In genomic region chr3:5012398-5012797, GRCh38 we compare ENCODE assay signal across 12 cellular contexts. TPM values are rescaled to one million over a fixed set of nuclear protein-coding genes. Genes with fewer than 3 reads are reported as not detected.
DNase-seq lines count a peak whose midpoint lies in the region; ATAC-seq lines count a peak whose summit lies in the region.
"Had no signal": no experiment of that assay in that cellular context is flagged by ENCODE, and none has a peak within 500 bp of the region (broad histone marks: within the 10 kb centered on the region; RNA-seq: fewer than 3 reads in every experiment).

No MANE protein-coding gene starts in this region.

- no peak for ATAC-seq in activated naive CD4-positive, alpha-beta T cell treated with anti-CD3 and anti-CD28 coated beads, Interleukin-2, amount 50 U/mL, for 72 hours
- ATAC-seq in stimulated activated naive CD8-positive, alpha-beta T cell treated with anti-CD3 and anti-CD28 coated beads, Interleukin-15, amount 100 ng/mL, for 72 hours = no peak
- no peak for ATAC-seq in GM21526 (IDR thresholded peaks at IDR 0.05; ENCODE audit: low FRiP score, unreplicated experiment)

- H3K27ac ChIP-seq in caudate nucleus (ENCODE audit: low read depth, low read length) = no peak overlapping the region

- DNase-seq in activated naive CD4-positive, alpha-beta T cell treated with anti-CD3 and anti-CD28 coated beads, Interleukin-2, amount 10 ng/mL, durations not matched to agents 7 days and 5 days = no peak
- no peak for DNase-seq in activated naive CD4-positive, alpha-beta T cell treated with anti-CD3 and anti-CD28 coated beads, Interleukin-2, amount 50 U/mL, for 72 hours (ENCODE audit: low spot score in 2 of 2)
- DNase-seq in OCI-M1 (lab: John Stamatoyannopoulos, UW) = peak; percentile 82
- DNase-seq in dermis blood vessel endothelial cell = peak; percentile 34
- no peak for DNase-seq in stimulated activated naive CD8-positive, alpha-beta T cell treated with anti-CD3 and anti-CD28 coated beads, Interleukin-15, amount 100 ng/mL, for 72 hours
- no peak for DNase-seq in cardiac septum (ENCODE audit: low spot score)
- DNase-seq in caudate nucleus (lab: John Stamatoyannopoulos, UW) = no peak
- DNase-seq: activated naive CD4-positive, alpha-beta T cell; MM.1S; NCI-H446 treated with DMSO at 0.1 percent for 48 hours had no signal

- no peak overlapping the region for H3K4me3 Mint-ChIP-seq in activated naive CD4-positive, alpha-beta T cell treated with anti-CD3 and anti-CD28 coated beads, Interleukin-2, amount 10 ng/mL, durations not matched to agents 7 days and 5 days
- H3K4me3 Mint-ChIP-seq in stimulated activated naive CD8-positive, alpha-beta T cell treated with anti-CD3 and anti-CD28 coated beads, Interleukin-15, amount 100 ng/mL, for 72 hours = peak overlapping the region; percentile 46 to 72
- H3K4me3 Mint-ChIP-seq: neural crest cell had no signal

- no peaks in the 10 kb centered on the region for H3K9me3 Mint-ChIP-seq in activated naive CD4-positive, alpha-beta T cell treated with anti-CD3 and anti-CD28 coated beads, Interleukin-2, amount 10 ng/mL, durations not matched to agents 7 days and 5 days
- H3K9me3 Mint-ChIP-seq in activated naive CD4-positive, alpha-beta T cell treated with anti-CD3 and anti-CD28 coated beads, Interleukin-2, amount 50 U/mL, for 72 hours = no peaks in the 10 kb centered on the region
- no peaks in the 10 kb centered on the region for H3K9me3 Mint-ChIP-seq in stimulated activated naive CD8-positive, alpha-beta T cell treated with anti-CD3 and anti-CD28 coated beads, Interleukin-15, amount 100 ng/mL, for 72 hours
- H3K9me3 Mint-ChIP-seq: neural crest cell had no signal

- CTCF ChIA-PET in activated naive CD4-positive, alpha-beta T cell treated with anti-CD3 and anti-CD28 coated beads, Interleukin-2, amount 10 ng/mL, durations not matched to agents 7 days and 5 days (lab: Charles Lee) = interaction anchor here (0.6 to 1.7 kb wide), 6 partner anchors 8 to 301 kb away, joined by 3 to 5 read pairs (median 4); no protein-coding TSS in a partner anchor

- peaks cover 1% of the 10 kb centered on the region for H3K36me3 Mint-ChIP-seq in activated naive CD4-positive, alpha-beta T cell treated with anti-CD3 and anti-CD28 coated beads, Interleukin-2, amount 10 ng/mL, durations not matched to agents 7 days and 5 days
- peaks cover 0 to 7% of the 10 kb centered on the region in 2 donors for H3K36me3 Mint-ChIP-seq in activated naive CD4-positive, alpha-beta T cell treated with anti-CD3 and anti-CD28 coated beads, Interleukin-2, amount 50 U/mL, for 72 hours

- intact Hi-C loops in cardiac septum (cut with DNase I) = no loop called here

- peak overlapping the region; percentile 77 for H3K27ac Mint-ChIP-seq in activated naive CD4-positive, alpha-beta T cell treated with anti-CD3 and anti-CD28 coated beads, Interleukin-2, amount 10 ng/mL, durations not matched to agents 7 days and 5 days
- H3K27ac Mint-ChIP-seq in activated naive CD4-positive, alpha-beta T cell treated with anti-CD3 and anti-CD28 coated beads, Interleukin-2, amount 50 U/mL, for 72 hours = peak overlapping the region in 1 of 2 donors; percentile 18
- peak overlapping the region in 1 of 2 donors; percentile 66 for H3K27ac Mint-ChIP-seq in stimulated activated naive CD8-positive, alpha-beta T cell treated with anti-CD3 and anti-CD28 coated beads, Interleukin-15, amount 100 ng/mL, for 72 hours

- H3K4me1 Mint-ChIP-seq in activated naive CD4-positive, alpha-beta T cell treated with anti-CD3 and anti-CD28 coated beads, Interleukin-2, amount 10 ng/mL, durations not matched to agents 7 days and 5 days = peaks cover 75% of the 10 kb centered on the region
- peaks cover 80% of the 10 kb centered on the region for H3K4me1 Mint-ChIP-seq in stimulated activated naive CD8-positive, alpha-beta T cell treated with anti-CD3 and anti-CD28 coated beads, Interleukin-15, amount 100 ng/mL, for 72 hours

- H3K27me3 Mint-ChIP-seq in activated naive CD4-positive, alpha-beta T cell treated with anti-CD3 and anti-CD28 coated beads, Interleukin-2, amount 10 ng/mL, durations not matched to agents 7 days and 5 days = peaks cover 24% of the 10 kb centered on the region
- H3K27me3 Mint-ChIP-seq in stimulated activated naive CD8-positive, alpha-beta T cell treated with anti-CD3 and anti-CD28 coated beads, Interleukin-15, amount 100 ng/mL, for 72 hours = peaks cover 13% of the 10 kb centered on the region

RNA-seq across cellular contexts. Expression of gene BHLHE40, which starts 33.2 kb away (rescaled TPM):
- 100 to 1,000 TPM; 228 to 369 TPM for total RNA-seq in activated naive CD4-positive, alpha-beta T cell treated with anti-CD3 and anti-CD28 coated beads, Interleukin-2, amount 50 U/mL, for 72 hours
- total RNA-seq in dermis blood vessel endothelial cell (7.5 and 16.0 TPM in 2 replicates), cardiac septum (71.5 TPM)

Comparison
In these comparisons a context has a peak if more than half of its experiments do, and no peak if none do; other contexts are left out.
1. DNase-seq: peak in OCI-M1 (single experiment) and dermis blood vessel endothelial cell (single experiment); none in activated naive CD4-positive, alpha-beta T cell treated with anti-CD3 and anti-CD28 coated beads, Interleukin-2, amount 10 ng/mL, durations not matched to agents 7 days and 5 days (single experiment), activated naive CD4-positive, alpha-beta T cell treated with anti-CD3 and anti-CD28 coated beads, Interleukin-2, amount 50 U/mL, for 72 hours (0 of 2), stimulated activated naive CD8-positive, alpha-beta T cell treated with anti-CD3 and anti-CD28 coated beads, Interleukin-15, amount 100 ng/mL, for 72 hours (0 of 2), cardiac septum (single experiment) and caudate nucleus (0 of 61).